ENCODE assay signal across 7 cellular contexts in the genomic region with DNA sequence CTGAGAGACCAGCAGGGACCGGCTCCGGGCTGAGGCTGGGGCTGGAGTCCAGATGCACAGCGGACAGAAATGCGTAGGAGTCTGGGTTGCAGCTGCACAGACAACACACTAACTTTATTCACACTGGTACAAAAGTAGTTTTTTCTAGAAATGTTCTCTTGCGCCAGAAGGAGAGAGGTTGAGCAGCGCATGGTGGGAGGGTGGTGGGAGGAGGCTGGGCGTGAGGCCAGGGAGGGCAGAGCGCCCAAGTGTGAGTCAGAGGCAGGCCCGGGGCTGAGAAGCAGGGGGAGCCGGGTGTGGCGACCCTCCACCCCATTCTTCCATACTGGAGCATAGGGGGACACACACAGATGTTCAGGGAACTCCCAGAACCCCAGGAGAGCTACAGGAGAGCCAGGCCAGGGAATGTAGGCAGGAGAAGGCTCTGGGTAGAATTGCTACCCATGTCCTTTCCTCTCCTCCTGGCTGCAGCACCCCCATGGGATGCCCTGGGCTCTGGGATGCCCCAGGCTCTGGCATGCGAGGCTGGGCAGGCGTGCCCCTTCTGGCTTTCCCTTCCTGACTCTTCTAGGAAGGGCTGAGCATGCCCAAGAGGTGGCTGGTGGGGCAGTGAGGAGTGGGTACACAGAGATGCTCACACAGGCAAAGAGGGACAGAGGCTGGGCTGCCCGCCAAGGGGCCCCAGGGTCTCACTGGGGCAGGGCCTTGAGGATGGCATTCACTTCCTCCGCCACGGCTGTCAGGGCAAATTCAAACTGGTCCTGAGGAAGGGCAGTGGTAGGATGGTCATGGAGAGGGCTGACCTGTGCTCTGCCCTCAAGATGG. TPM values are rescaled to one million over a fixed set of nuclear protein-coding genes. Genes with fewer than 3 reads are reported as not detected.
DNase-seq lines count a peak whose midpoint lies in the region; ATAC-seq, FAIRE-seq and TF ChIP-seq lines count a peak whose summit lies in the region.

No MANE protein-coding gene starts in this region.

- no peak for FAIRE-seq in bronchial epithelial cell (lab: Jason Lieb, UNC)

- peaks cover 0 to 9% (median 4%) of the 10 kb centered on the region in 4 donors for H3K4me1 ChIP-seq in upper lobe of left lung

- H3K9me3 ChIP-seq in upper lobe of left lung = no peaks in the 10 kb centered on the region

- 36% methylated on average over 11 to 16 of the region's 16 CpGs for WGBS in upper lobe of left lung, 2 donors

- TF ChIP-seq CTCF in bronchial epithelial cell (IDR thresholded peaks at IDR 0.05; ENCODE audit: insufficient read depth, low read length, severe bottlenecking) (no peak), upper lobe of left lung (IDR thresholded peaks at IDR 0.05) (no peak), GM10248 (IDR thresholded peaks at IDR 0.05; ENCODE audit: control extremely low read depth, extremely low read depth, low read depth, missing control alignments) (no peak)

- TF ChIP-seq EP300 in upper lobe of left lung (IDR thresholded peaks at IDR 0.05) = no peak

- CTCF ChIA-PET in GM10248 (lab: Yijun Ruan, JAX) = interaction anchor here (1.4 to 12.0 kb wide), 3 partner anchors 10 to 117 kb away, joined by 5 to 336 read pairs (median 164); a partner anchor contains a TSS

- TF ChIP-seq POLR2A in upper lobe of left lung (IDR thresholded peaks at IDR 0.05) = no peak

- DNase-seq in LHCN-M2 (ENCODE audit: low read depth) = peak; percentile 79
- DNase-seq in bronchial epithelial cell (ENCODE audit: low read depth) = peak; percentile 78
- peak in 1 of 2 donors; percentile 91 for DNase-seq in upper lobe of left lung
- no peak for DNase-seq in GM10248 (ENCODE audit: extremely low spot score)
- DNase-seq in 8988T = no peak

- no peaks in the 10 kb centered on the region for H3K27me3 ChIP-seq in bronchial epithelial cell (ENCODE audit: control insufficient read depth, insufficient read depth, low read length)
- no peaks in the 10 kb centered on the region for H3K27me3 ChIP-seq in layer of hippocampus (ENCODE audit: control insufficient read depth, insufficient read depth, low read length)
- H3K27me3 ChIP-seq in upper lobe of left lung = no peaks in the 10 kb centered on the region

- ATAC-seq in upper lobe of left lung (ENCODE audit: low FRiP score in 2 of 2) (peak; percentile 15 to 83), GM19455 (IDR thresholded peaks at IDR 0.05; ENCODE audit: unreplicated experiment) (no peak)

- H3K36me3 ChIP-seq in bronchial epithelial cell (ENCODE audit: control insufficient read depth, insufficient read depth, low read length) = peaks cover 9% of the 10 kb centered on the region
- H3K36me3 ChIP-seq in upper lobe of left lung = peaks cover 1 to 22% (median 15%) of the 10 kb centered on the region in 4 donors

- POLR2A ChIA-PET in GM10248 (lab: Yijun Ruan, JAX) = interaction anchor here (1.4 kb wide), 1 partner anchor 11 kb away, joined by 3 read pairs; a partner anchor contains a TSS

- no peak overlapping the region for H3K4me3 ChIP-seq in bronchial epithelial cell (ENCODE audit: low read depth, low read length)
- no peak overlapping the region for H3K4me3 ChIP-seq in upper lobe of left lung

- H3K27ac ChIP-seq in layer of hippocampus (ENCODE audit: low read depth, low read length) = peak overlapping the region; percentile 96
- no peak overlapping the region for H3K27ac ChIP-seq in upper lobe of left lung

RNA-seq across cellular contexts. Expression of a gene that starts 10.6 kb away (rescaled TPM):
- total RNA-seq in LHCN-M2 (2014; rRNA removed) (21.5 and 28.3 TPM in 2 replicates), bronchial epithelial cell (57.6 and 60.0 TPM in 2 replicates), upper lobe of left lung (10 to 100 TPM; 58.6 to 86.1 (median 75.5) TPM)
- 43.0 TPM for polyA plus RNA-seq in LHCN-M2 (2012)

RNA-seq across cellular contexts. Expression of a gene that starts 19.5 kb away (rescaled TPM):
- 1.5 and 2.8 TPM in 2 replicates for total RNA-seq in LHCN-M2 (2014; rRNA removed)
- 1.1 TPM for polyA plus RNA-seq in LHCN-M2 (2012)
- 0.13 and 1.3 TPM in 2 replicates for total RNA-seq in bronchial epithelial cell
- 1 to 10 TPM in 2 of 6 donors, under 1 TPM in 2, not detected in 2; 0.20 to 4.4 (median 0.68) TPM for total RNA-seq in upper lobe of left lung

RNA-seq across cellular contexts. Expression of a gene that starts 36.0 kb away (rescaled TPM):
- total RNA-seq in LHCN-M2 (2014; rRNA removed) (211 and 235 TPM in 2 replicates), bronchial epithelial cell (47.9 and 68.7 TPM in 2 replicates), upper lobe of left lung (10 to 100 TPM; 17.8 to 52.1 (median 40.3) TPM)
- polyA plus RNA-seq in LHCN-M2 (2012) = 191 TPM

RNA-seq across cellular contexts. Expression of a gene that starts 36.7 kb away (rescaled TPM):
- total RNA-seq in LHCN-M2 (2014; rRNA removed) = not detected in 2 replicates
- polyA plus RNA-seq in LHCN-M2 (2012) = not detected
- total RNA-seq in bronchial epithelial cell = not detected in 2 replicates
- total RNA-seq in upper lobe of left lung = 1 to 10 TPM in 5 of 6 donors, under 1 TPM in 1; 0.26 to 8.9 (median 3.1) TPM

RNA-seq across cellular contexts. Expression of a gene that starts 42.8 kb away (rescaled TPM):
- total RNA-seq in LHCN-M2 (2014; rRNA removed) (not detected in 2 replicates), bronchial epithelial cell (not detected in 2 replicates), upper lobe of left lung (not detected)
- not detected for polyA plus RNA-seq in LHCN-M2 (2012)

Comparison
In these comparisons a context has a peak if more than half of its experiments do, and no peak if none do; other contexts are left out.
1. DNase-seq: peak in LHCN-M2 (single experiment) and bronchial epithelial cell (single experiment); none in GM10248 (single experiment) and 8988T (single experiment).